ENCODE assay signal across 18 cellular contexts in genomic region chr10:4526426-4526825, GRCh38.
A peak's percentile ranks its signal among the peaks of the same experiment; 100 is the strongest.
DNase-seq lines count a peak whose midpoint lies in the region; TF ChIP-seq lines count a peak whose summit lies in the region.
"Had no signal": no experiment of that assay in that cellular context is flagged by ENCODE, and none has a peak within 500 bp of the region (broad histone marks: within the 10 kb centered on the region; RNA-seq: fewer than 3 reads in every experiment).

No MANE protein-coding gene starts in this region.

- BruUV-seq in MCF 10A (replicated peaks; lab: Mats Ljungman, UMichigan): no TSS peak

- H3K27ac ChIP-seq in breast epithelium (peak overlapping the region; percentile 34 to 66), fibroblast of lung (ENCODE audit: insufficient read depth, low read length) (no peak overlapping the region), sigmoid colon (peak overlapping the region in 3 of 4 donors; percentile 2 to 45 (median 37))

- H3K4me1 Mint-ChIP-seq in MCF 10A (ENCODE audit: insufficient read depth, unreplicated experiment): peaks cover 8% of the 10 kb centered on the region
- H3K4me1 Mint-ChIP-seq in activated T-helper 1 cell treated with anti-CD3 and anti-CD28 coated beads, Interleukin-12 subunit alpha, Interleukin-12 subunit beta, Interleukin-2, Interleukin-4 antibody, amounts not matched to agents 30 ng/mL and 10 ng/mL and 1 ng/mL, durations not matched to agents 14 hours and 24 hours and 36 hours (ENCODE audit: low read depth): no peaks in the 10 kb centered on the region
- no peaks in the 10 kb centered on the region for H3K4me1 Mint-ChIP-seq in activated T-helper 2 cell treated with anti-CD3 and anti-CD28 coated beads, Interferon-gamma antibody, Interleukin-2, Interleukin-4, amounts not matched to agents 10 μg/mL and 5 μg/mL and 100 μg/mL, durations not matched to agents 14 hours and 24 hours and 36 hours (ENCODE audit: low read depth)
- H3K4me1 Mint-ChIP-seq: CD14-positive monocyte had no signal

- H2AFZ ChIP-seq in fibroblast of lung (ENCODE audit: low read length): peak overlapping the region; percentile 69

- H3K4me1 ChIP-seq in breast epithelium (no peaks in the 10 kb centered on the region), fibroblast of lung (ENCODE audit: control insufficient read depth, extremely low read depth, insufficient read depth, low read length) (no peaks in the 10 kb centered on the region), sigmoid colon (peaks cover 0 to 13% (median 5%) of the 10 kb centered on the region in 4 donors), BE2C (no peaks in the 10 kb centered on the region)
- H3K4me1 ChIP-seq: HAP-1 had no signal

- whole genome bisulfite sequencing in sigmoid colon, 2 donors: 73 to 81% methylated on average over 3 of the region's 3 CpGs

- no peak overlapping the region for H3K4me2 ChIP-seq in fibroblast of lung (ENCODE audit: extremely low read depth, insufficient read depth, low read length)

- no peak overlapping the region for H3K9ac ChIP-seq in fibroblast of lung (ENCODE audit: insufficient read depth, low read length)

- no peaks in the 10 kb centered on the region for H3K9me3 Mint-ChIP-seq in MCF 10A (ENCODE audit: unreplicated experiment)
- no peaks in the 10 kb centered on the region for H3K9me3 Mint-ChIP-seq in activated T-helper 1 cell treated with anti-CD3 and anti-CD28 coated beads, Interleukin-12 subunit alpha, Interleukin-12 subunit beta, Interleukin-2, Interleukin-4 antibody, amounts not matched to agents 30 ng/mL and 10 ng/mL and 1 ng/mL, durations not matched to agents 14 hours and 24 hours and 36 hours
- no peaks in the 10 kb centered on the region for H3K9me3 Mint-ChIP-seq in activated T-helper 2 cell treated with anti-CD3 and anti-CD28 coated beads, Interferon-gamma antibody, Interleukin-2, Interleukin-4, amounts not matched to agents 10 μg/mL and 5 μg/mL and 100 μg/mL, durations not matched to agents 14 hours and 24 hours and 36 hours

- no peak for TF ChIP-seq EP300 in sigmoid colon (IDR thresholded peaks at IDR 0.05)

- DNase-seq in breast epithelium (ENCODE audit: low spot score in 2 of 2) (no peak), MCF 10A (ENCODE audit: unreplicated experiment) (no peak), fibroblast of lung (ENCODE audit: low read depth in 2 of 2) (no peak), sigmoid colon (no peak), BE2C (no peak)
- no peak for DNase-seq in activated T-helper 1 cell treated with anti-CD3 and anti-CD28 coated beads, Interleukin-12 subunit alpha, Interleukin-12 subunit beta, Interleukin-2, Interleukin-4 antibody, amounts not matched to agents 30 ng/mL and 10 ng/mL and 1 ng/mL, durations not matched to agents 14 hours and 24 hours and 36 hours (ENCODE audit: low spot score)
- no peak for DNase-seq in activated T-cell treated with anti-CD3 and anti-CD28 coated beads, Interleukin-2, amount 50 U/mL, for 1 hour
- no peak for DNase-seq in activated T-helper 2 cell treated with anti-CD3 and anti-CD28 coated beads, Interferon-gamma antibody, Interleukin-2, Interleukin-4, amounts not matched to agents 10 μg/mL and 5 μg/mL and 100 μg/mL, durations not matched to agents 14 hours and 24 hours and 36 hours (ENCODE audit: low spot score)
- DNase-seq: 8988T; COR-L47; DMS153; EL; NCI-H1417; NCI-H2029 treated with DMSO at 0.1 percent for 48 hours; NK-92 treated with Interleukin-12 subunit alpha and Interleukin-12 subunit beta, amount 100 ng/mL, for 24 hours had no signal

- H3K4me3 Mint-ChIP-seq in MCF 10A (ENCODE audit: unreplicated experiment): no peak overlapping the region
- no peak overlapping the region for H3K4me3 Mint-ChIP-seq in activated T-helper 1 cell treated with anti-CD3 and anti-CD28 coated beads, Interleukin-12 subunit alpha, Interleukin-12 subunit beta, Interleukin-2, Interleukin-4 antibody, amounts not matched to agents 30 ng/mL and 10 ng/mL and 1 ng/mL, durations not matched to agents 14 hours and 24 hours and 36 hours
- no peak overlapping the region for H3K4me3 Mint-ChIP-seq in activated T-helper 2 cell treated with anti-CD3 and anti-CD28 coated beads, Interferon-gamma antibody, Interleukin-2, Interleukin-4, amounts not matched to agents 10 μg/mL and 5 μg/mL and 100 μg/mL, durations not matched to agents 14 hours and 24 hours and 36 hours (ENCODE audit: low read depth)
- H3K4me3 Mint-ChIP-seq: CD14-positive monocyte, IgD-negative memory B cell had no signal

- H3K36me3 ChIP-seq in breast epithelium (no peaks in the 10 kb centered on the region), fibroblast of lung (ENCODE audit: control insufficient read depth, insufficient read depth, low read length) (no peaks in the 10 kb centered on the region), sigmoid colon (no peaks in the 10 kb centered on the region), BE2C (no peaks in the 10 kb centered on the region)
- H3K36me3 ChIP-seq: HAP-1 had no signal

- POLR2A ChIA-PET in MCF 10A (lab: Yijun Ruan, JAX): no interaction called here

- CTCF ChIA-PET in MCF 10A (lab: Yijun Ruan, JAX): interaction anchor here (0.6 kb wide), 1 partner anchor 234 kb away, joined by 3 read pairs; no protein-coding TSS in a partner anchor

- H3K27me3 Mint-ChIP-seq in MCF 10A (ENCODE audit: insufficient read depth, unreplicated experiment): no peaks in the 10 kb centered on the region
- H3K27me3 Mint-ChIP-seq in activated T-helper 1 cell treated with anti-CD3 and anti-CD28 coated beads, Interleukin-12 subunit alpha, Interleukin-12 subunit beta, Interleukin-2, Interleukin-4 antibody, amounts not matched to agents 30 ng/mL and 10 ng/mL and 1 ng/mL, durations not matched to agents 14 hours and 24 hours and 36 hours (ENCODE audit: insufficient read depth): peaks cover 13% of the 10 kb centered on the region
- H3K27me3 Mint-ChIP-seq in activated T-helper 2 cell treated with anti-CD3 and anti-CD28 coated beads, Interferon-gamma antibody, Interleukin-2, Interleukin-4, amounts not matched to agents 10 μg/mL and 5 μg/mL and 100 μg/mL, durations not matched to agents 14 hours and 24 hours and 36 hours (ENCODE audit: low read depth): peaks cover 12% of the 10 kb centered on the region

- intact Hi-C loops in breast epithelium (cut with DNase I; ENCODE audit: low total_unique reads) (loop anchor here (2.0 kb wide), 1 partner anchor 30 kb away; no protein-coding TSS in a partner anchor), MCF 10A (cut with micrococcal nuclease) (no loop called here), sigmoid colon (cut with DNase I) (no loop called here)
- intact Hi-C loops in activated T-helper 1 cell treated with anti-CD3 and anti-CD28 coated beads, Interleukin-12 subunit alpha, Interleukin-12 subunit beta, Interleukin-2, Interleukin-4 antibody, amounts not matched to agents 30 ng/mL and 10 ng/mL and 1 ng/mL, durations not matched to agents 14 hours and 24 hours and 36 hours (cut with micrococcal nuclease): no loop called here
- intact Hi-C loops in activated T-helper 2 cell treated with anti-CD3 and anti-CD28 coated beads, Interferon-gamma antibody, Interleukin-2, Interleukin-4, amounts not matched to agents 10 μg/mL and 5 μg/mL and 100 μg/mL, durations not matched to agents 14 hours and 24 hours and 36 hours (cut with micrococcal nuclease): no loop called here

- H4K20me1 ChIP-seq in fibroblast of lung (ENCODE audit: control insufficient read depth, extremely low read depth, insufficient read depth, low read length): no peaks in the 10 kb centered on the region

- no peak for TF ChIP-seq POLR2A in breast epithelium (IDR thresholded peaks at IDR 0.05)
- TF ChIP-seq POLR2A in sigmoid colon (IDR thresholded peaks at IDR 0.05): no peak

- H3K27me3 ChIP-seq in breast epithelium (no peaks in the 10 kb centered on the region), fibroblast of lung (ENCODE audit: control insufficient read depth, insufficient read depth, low read length) (no peaks in the 10 kb centered on the region), sigmoid colon (no peaks in the 10 kb centered on the region), BE2C (no peaks in the 10 kb centered on the region)

- H3K27ac Mint-ChIP-seq in MCF 10A (ENCODE audit: low read depth, unreplicated experiment): no peak overlapping the region
- no peak overlapping the region for H3K27ac Mint-ChIP-seq in activated T-helper 1 cell treated with anti-CD3 and anti-CD28 coated beads, Interleukin-12 subunit alpha, Interleukin-12 subunit beta, Interleukin-2, Interleukin-4 antibody, amounts not matched to agents 30 ng/mL and 10 ng/mL and 1 ng/mL, durations not matched to agents 14 hours and 24 hours and 36 hours
- no peak overlapping the region for H3K27ac Mint-ChIP-seq in activated T-helper 2 cell treated with anti-CD3 and anti-CD28 coated beads, Interferon-gamma antibody, Interleukin-2, Interleukin-4, amounts not matched to agents 10 μg/mL and 5 μg/mL and 100 μg/mL, durations not matched to agents 14 hours and 24 hours and 36 hours
- H3K27ac Mint-ChIP-seq: CD14-positive monocyte, IgD-negative memory B cell had no signal

- H3K36me3 Mint-ChIP-seq in MCF 10A (ENCODE audit: insufficient read depth, unreplicated experiment): no peaks in the 10 kb centered on the region
- no peaks in the 10 kb centered on the region for H3K36me3 Mint-ChIP-seq in activated T-helper 1 cell treated with anti-CD3 and anti-CD28 coated beads, Interleukin-12 subunit alpha, Interleukin-12 subunit beta, Interleukin-2, Interleukin-4 antibody, amounts not matched to agents 30 ng/mL and 10 ng/mL and 1 ng/mL, durations not matched to agents 14 hours and 24 hours and 36 hours (ENCODE audit: low read depth)
- H3K36me3 Mint-ChIP-seq in activated T-helper 2 cell treated with anti-CD3 and anti-CD28 coated beads, Interferon-gamma antibody, Interleukin-2, Interleukin-4, amounts not matched to agents 10 μg/mL and 5 μg/mL and 100 μg/mL, durations not matched to agents 14 hours and 24 hours and 36 hours (ENCODE audit: low read depth): no peaks in the 10 kb centered on the region
- H3K36me3 Mint-ChIP-seq: CD14-positive monocyte had no signal

- TF ChIP-seq CTCF in breast epithelium (IDR thresholded peaks at IDR 0.05) (no peak), MCF 10A (IDR thresholded peaks at IDR 0.05; ENCODE audit: unreplicated experiment) (no peak), fibroblast of lung (conservative IDR thresholded peaks at IDR 0.05 in 1 of 2, IDR thresholded peaks at IDR 0.05 in 1 of 2; ENCODE audit: low read depth in 1 of 2, low read length in 2 of 2) (no peak), sigmoid colon (IDR thresholded peaks at IDR 0.05) (no peak), BE2C (IDR thresholded peaks at IDR 0.05; ENCODE audit: low read depth, low read length) (no peak)

- H3K9me3 ChIP-seq in breast epithelium (no peaks in the 10 kb centered on the region), fibroblast of lung (ENCODE audit: control insufficient read depth, insufficient read depth, low read depth, low read length) (no peaks in the 10 kb centered on the region), sigmoid colon (no peaks in the 10 kb centered on the region), BE2C (no peaks in the 10 kb centered on the region)
- H3K9me3 ChIP-seq: HAP-1 had no signal

- H3K4me3 ChIP-seq in breast epithelium (no peak overlapping the region), fibroblast of lung (replicated peaks in 1 of 4; ENCODE audit: control extremely low read depth in 1 of 4, insufficient read depth in 1 of 4, low read depth in 3 of 4, low read length in 4 of 4) (no peak overlapping the region), sigmoid colon (no peak overlapping the region), BE2C (ENCODE audit: low read depth, low read length) (no peak overlapping the region)
- H3K4me3 ChIP-seq: HAP-1 had no signal

- no peaks in the 10 kb centered on the region for H3K79me2 ChIP-seq in fibroblast of lung (ENCODE audit: control insufficient read depth, insufficient read depth, low read length)
